Comparison of ENCODE assay signal across 8 cellular contexts in the genomic region with DNA sequence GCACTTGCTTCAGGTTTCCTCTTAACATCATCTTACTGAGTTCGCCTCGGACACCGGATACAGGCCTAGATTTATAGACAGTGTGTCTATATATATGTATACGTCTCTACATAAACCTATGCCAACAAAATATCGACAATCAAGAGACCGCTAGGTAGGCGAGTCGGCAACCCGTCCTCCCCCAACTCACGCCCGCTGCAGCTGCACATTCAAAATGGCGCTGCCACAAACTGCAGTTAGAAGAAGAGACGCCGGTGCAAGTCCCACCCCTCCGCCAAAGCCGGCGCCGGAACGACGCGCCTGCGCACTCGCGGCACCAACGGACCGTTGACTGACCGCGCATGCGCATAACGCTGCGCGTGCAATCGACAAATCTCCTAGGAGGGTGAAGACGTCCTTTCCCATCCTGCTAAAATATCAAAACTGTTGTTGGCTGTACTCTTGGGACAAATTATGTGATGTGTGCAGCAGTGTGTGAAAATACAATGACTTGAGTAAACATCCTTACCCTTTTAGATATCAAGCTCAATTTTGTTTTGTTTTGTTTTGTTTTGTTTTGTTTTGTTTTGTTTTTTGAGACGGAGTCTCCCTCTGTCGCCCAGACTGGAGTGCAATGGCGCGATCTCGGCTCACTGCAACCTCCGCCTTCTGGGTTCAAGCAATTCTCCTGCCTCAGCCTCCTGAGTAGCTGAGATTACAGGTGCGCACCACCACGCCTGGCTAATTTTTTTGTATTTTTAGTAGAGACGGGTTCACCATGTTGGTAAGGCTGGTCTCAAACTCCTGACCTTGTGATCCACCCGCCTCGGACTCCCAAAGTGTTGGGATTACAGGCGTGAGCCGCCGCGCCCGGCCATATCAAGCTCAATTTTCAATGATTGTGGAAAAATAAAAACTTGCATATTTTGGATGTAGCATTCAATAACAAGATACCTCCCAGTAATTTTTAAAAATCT. TPM values are rescaled to one million over a fixed set of nuclear protein-coding genes. Genes with fewer than 3 reads are reported as not detected.
DNase-seq lines count a peak whose midpoint lies in the region; ATAC-seq and TF ChIP-seq lines count a peak whose summit lies in the region.
"Not testable (repeated sequence)": the region's sequence is repeated elsewhere in the genome, so short reads cannot be mapped to it uniquely, and the experiment has no call there.

A gene with protein sequence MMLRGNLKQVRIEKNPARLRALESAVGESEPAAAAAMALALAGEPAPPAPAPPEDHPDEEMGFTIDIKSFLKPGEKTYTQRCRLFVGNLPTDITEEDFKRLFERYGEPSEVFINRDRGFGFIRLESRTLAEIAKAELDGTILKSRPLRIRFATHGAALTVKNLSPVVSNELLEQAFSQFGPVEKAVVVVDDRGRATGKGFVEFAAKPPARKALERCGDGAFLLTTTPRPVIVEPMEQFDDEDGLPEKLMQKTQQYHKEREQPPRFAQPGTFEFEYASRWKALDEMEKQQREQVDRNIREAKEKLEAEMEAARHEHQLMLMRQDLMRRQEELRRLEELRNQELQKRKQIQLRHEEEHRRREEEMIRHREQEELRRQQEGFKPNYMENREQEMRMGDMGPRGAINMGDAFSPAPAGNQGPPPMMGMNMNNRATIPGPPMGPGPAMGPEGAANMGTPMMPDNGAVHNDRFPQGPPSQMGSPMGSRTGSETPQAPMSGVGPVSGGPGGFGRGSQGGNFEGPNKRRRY (minus strand): TSS at position 219 of the 956 bp plus-strand sequence. CDS start 188 bp downstream, at position 31.

- DNase-seq in AG09319 (ENCODE audit: extremely low read depth, low read depth): peak; percentile 89
- DNase-seq in NCI-H510A (lab: John Stamatoyannopoulos, UW): peak; percentile 63
- peak; percentile 94 for DNase-seq in activated CD4-positive, alpha-beta T cell treated with anti-CD3 and anti-CD28 coated beads for 1 hour
- peak; percentile 92 for DNase-seq in cerebellum (ENCODE audit: low spot score)
- DNase-seq in islet precursor cell: peak; percentile 97
- DNase-seq in stimulated activated CD4-positive, alpha-beta T cell treated with anti-CD3 and anti-CD28 coated beads, Interleukin-12 subunit alpha, Interleukin-12 subunit beta, amount 100 ng/mL, for 48 hours (ENCODE audit: low read depth in 2 of 3, low spot score in 1 of 3): peak; percentile 87 to 93 (median 92)

- ATAC-seq in GM19043 (IDR thresholded peaks at IDR 0.05; ENCODE audit: low read depth, unreplicated experiment) (peak; percentile 69), HG03378 (IDR thresholded peaks at IDR 0.05; ENCODE audit: unreplicated experiment) (peak; percentile 69)

- TF ChIP-seq CTCF in AG09319 (IDR thresholded peaks at IDR 0.05; ENCODE audit: low read depth, low read length): not testable (repeated sequence)

RNA-seq across cellular contexts. Expression of the gene that starts here (rescaled TPM):
- total RNA-seq in cerebellum: 124 TPM

Comparison
In these comparisons a context has a peak if more than half of its experiments do, and no peak if none do; other contexts are left out.
1. Peak in every context shown above with its lines: DNase-seq and ATAC-seq.